Comparison of ENCODE assay signal across 27 cellular contexts in genomic region chr1:18166341-18166740, GRCh38. TPM values are rescaled to one million over a fixed set of nuclear protein-coding genes. Genes with fewer than 3 reads are reported as not detected.
DNase-seq lines count a peak whose midpoint lies in the region; ATAC-seq, FAIRE-seq and TF ChIP-seq lines count a peak whose summit lies in the region.
"Had no signal": no experiment of that assay in that cellular context is flagged by ENCODE, and none has a peak within 500 bp of the region (broad histone marks: within the 10 kb centered on the region; RNA-seq: fewer than 3 reads in every experiment).

No MANE protein-coding gene starts in this region.

- no peaks in the 10 kb centered on the region for H3K79me1 ChIP-seq in H1 (ENCODE audit: low read depth, low read length)

- peak; percentile 48 for ATAC-seq in Right ventricle myocardium superior (ENCODE audit: poor library complexity)
- no peak for ATAC-seq in activated T-cell treated with anti-CD3 and anti-CD28 coated beads, Interleukin-2, amount 50 U/mL, for 72 hours (replicated peaks in 1 of 2)

- no peak overlapping the region for H2BK120ac ChIP-seq in H1 (replicated peaks; ENCODE audit: low read depth, low read length)

- H4K8ac ChIP-seq in H1 (ENCODE audit: extremely low read depth, insufficient read depth, low read length), result no peak overlapping the region

- TF ChIP-seq CTCF in H1 (IDR thresholded peaks at IDR 0.05; ENCODE audit: control extremely low read depth in 1 of 3, insufficient read depth in 1 of 3, low read depth in 1 of 3, low read length in 3 of 3), result no peak

- H3K27ac ChIP-seq in H1 (ENCODE audit: low read depth, low read length) (no peak overlapping the region), temporal lobe (ENCODE audit: low read depth, low read length) (peak overlapping the region; percentile 17)
- H3K27ac ChIP-seq: SK-N-MC had no signal

- no peak overlapping the region for H2AFZ ChIP-seq in H1 (ENCODE audit: low read length)

- H2BK15ac ChIP-seq in H1 (ENCODE audit: low read length), result peak overlapping the region; percentile 13; the same call in 1 of the 2 replicates

- no peaks in the 10 kb centered on the region for H3K36me3 Mint-ChIP-seq in activated T-cell treated with anti-CD3 and anti-CD28 coated beads, Interleukin-2, amount 50 U/mL, for 72 hours (ENCODE audit: insufficient read depth in 2 of 2)
- H3K36me3 Mint-ChIP-seq in activated naive CD4-positive, alpha-beta T cell treated with anti-CD3 and anti-CD28 coated beads, Interleukin-2, amount 10 ng/mL, durations not matched to agents 7 days and 5 days, result no peaks in the 10 kb centered on the region
- H3K36me3 Mint-ChIP-seq: CD14-positive monocyte, IgD-negative memory B cell had no signal

- no peaks in the 10 kb centered on the region for H3K9me3 ChIP-seq in H1 (ENCODE audit: insufficient read depth in 2 of 2, low read depth in 1 of 2, low read length in 1 of 2)

- no peak overlapping the region for H3K27ac Mint-ChIP-seq in activated T-cell treated with anti-CD3 and anti-CD28 coated beads, Interleukin-2, amount 50 U/mL, for 72 hours
- H3K27ac Mint-ChIP-seq in activated naive CD4-positive, alpha-beta T cell treated with anti-CD3 and anti-CD28 coated beads, Interleukin-2, amount 10 ng/mL, durations not matched to agents 7 days and 5 days, result no peak overlapping the region
- H3K27ac Mint-ChIP-seq: IgD-negative memory B cell had no signal

- peak overlapping the region; percentile 17; the same call in 1 of the 2 replicates for H2AK5ac ChIP-seq in H1 (ENCODE audit: low read depth, low read length)

- H3K4me3 ChIP-seq in H1 (ENCODE audit: extremely low read depth in 1 of 4, insufficient read depth in 2 of 4, low read depth in 3 of 4, low read length in 4 of 4), result no peak overlapping the region
- H3K4me3 ChIP-seq: SK-N-MC had no signal

- H3K4me3 Mint-ChIP-seq in activated T-cell treated with anti-CD3 and anti-CD28 coated beads, Interleukin-2, amount 50 U/mL, for 72 hours, result no peak overlapping the region
- no peak overlapping the region for H3K4me3 Mint-ChIP-seq in activated naive CD4-positive, alpha-beta T cell treated with anti-CD3 and anti-CD28 coated beads, Interleukin-2, amount 10 ng/mL, durations not matched to agents 7 days and 5 days
- H3K4me3 Mint-ChIP-seq: CD14-positive monocyte, IgD-negative memory B cell had no signal

- no peaks in the 10 kb centered on the region for H3K79me2 ChIP-seq in H1 (ENCODE audit: control insufficient read depth in 1 of 2, insufficient read depth in 2 of 2, low read length in 2 of 2)

- no peak for DNase-seq in Right ventricle myocardium superior
- no peak for DNase-seq in cardiac septum (ENCODE audit: low spot score)
- DNase-seq in RPMI8226, result peak; percentile 40
- DNase-seq in H1 (ENCODE audit: low read depth in 1 of 2, low spot score in 2 of 2), result no peak
- DNase-seq in activated T-cell treated with anti-CD3 and anti-CD28 coated beads, Interleukin-2, amount 50 U/mL, for 72 hours, result no peak
- no peak for DNase-seq in DMS 273 (lab: John Stamatoyannopoulos, UW; ENCODE audit: unreplicated experiment)
- no peak for DNase-seq in activated naive CD4-positive, alpha-beta T cell treated with anti-CD3 and anti-CD28 coated beads, Interleukin-2, amount 10 ng/mL, durations not matched to agents 7 days and 5 days
- DNase-seq: 8988T, EL, GF-D8, Karpas-422, NCI-H1694, NCI-H2081, NCI-H2171, NCI-H345, NCI-H524, NCI-H82, SHP77 had no signal

- no peaks in the 10 kb centered on the region for H3K36me3 ChIP-seq in H1 (ENCODE audit: control insufficient read depth in 2 of 4, insufficient read depth in 4 of 4, low read length in 3 of 4)

- peak overlapping the region; percentile 72; the same call in 1 of the 2 replicates for H2BK20ac ChIP-seq in H1 (ENCODE audit: low read length)

- no peak for TF ChIP-seq RAD21 in H1 (IDR thresholded peaks at IDR 0.05 in 1 of 2, conservative IDR thresholded peaks at IDR 0.05 in 1 of 2; ENCODE audit: low read depth in 2 of 2, low read length in 2 of 2)

- no peak overlapping the region for H4K5ac ChIP-seq in H1 (ENCODE audit: insufficient read length, low read depth, low read length)

- H3K56ac ChIP-seq in H1 (replicated peaks; ENCODE audit: insufficient read length, low read depth, low read length), result no peak overlapping the region

- peaks cover 0 to 5% (median 2%) of the 10 kb centered on the region in 4 experiments; a peak in 3 of 7 replicates for H3K4me1 ChIP-seq in H1 (replicated peaks in 1 of 4; ENCODE audit: control insufficient read depth in 3 of 4, insufficient read depth in 4 of 4, low read length in 3 of 4)

- H3K4me1 Mint-ChIP-seq in activated T-cell treated with anti-CD3 and anti-CD28 coated beads, Interleukin-2, amount 50 U/mL, for 72 hours (ENCODE audit: low read depth), result no peaks in the 10 kb centered on the region
- H3K4me1 Mint-ChIP-seq in activated naive CD4-positive, alpha-beta T cell treated with anti-CD3 and anti-CD28 coated beads, Interleukin-2, amount 10 ng/mL, durations not matched to agents 7 days and 5 days, result no peaks in the 10 kb centered on the region
- H3K4me1 Mint-ChIP-seq: IgD-negative memory B cell had no signal

- H3K4me2 ChIP-seq in H1 (ENCODE audit: insufficient read depth in 1 of 2, low read depth in 2 of 2, low read length in 2 of 2), result no peak overlapping the region

- no peak overlapping the region for H3K23ac ChIP-seq in H1 (ENCODE audit: insufficient read length)

- H3K9me3 Mint-ChIP-seq in activated T-cell treated with anti-CD3 and anti-CD28 coated beads, Interleukin-2, amount 50 U/mL, for 72 hours, result no peaks in the 10 kb centered on the region
- no peaks in the 10 kb centered on the region for H3K9me3 Mint-ChIP-seq in activated naive CD4-positive, alpha-beta T cell treated with anti-CD3 and anti-CD28 coated beads, Interleukin-2, amount 10 ng/mL, durations not matched to agents 7 days and 5 days
- H3K9me3 Mint-ChIP-seq: CD14-positive monocyte, IgD-negative memory B cell had no signal

- 0 out of 2 replicates have a peak, but pooled peaks cover 1% of the 10 kb centered on the region for H3K23me2 ChIP-seq in H1 (ENCODE audit: low read depth, low read length)

- H4K20me1 ChIP-seq in H1 (replicated peaks in 1 of 2; ENCODE audit: control insufficient read depth in 1 of 2, insufficient read depth in 2 of 2, low read length in 2 of 2), result no peaks in the 10 kb centered on the region

- intact Hi-C loops in Right ventricle myocardium superior (cut with DNase I), result no loop called here
- intact Hi-C loops in cardiac septum (cut with DNase I), result no loop called here

- no peak overlapping the region for H3K9ac ChIP-seq in H1 (replicated peaks in 1 of 4; ENCODE audit: extremely low read depth in 1 of 4, low read depth in 3 of 4, low read length in 3 of 4)

- no peak overlapping the region for H2BK12ac ChIP-seq in H1 (ENCODE audit: low read depth, low read length)

- H3K4ac ChIP-seq in H1 (replicated peaks; ENCODE audit: insufficient read length, low read depth, low read length), result no peak overlapping the region

- no peak for TF ChIP-seq POLR2A in H1 (IDR thresholded peaks at IDR 0.05; ENCODE audit: control extremely low read depth in 1 of 2, low read depth in 2 of 2, low read length in 2 of 2)

- no peak overlapping the region for H4K91ac ChIP-seq in H1 (replicated peaks; ENCODE audit: insufficient read length, low read length)

- no peak overlapping the region for H3K18ac ChIP-seq in H1 (ENCODE audit: extremely low read depth, low read length)

- no peak overlapping the region for H2BK5ac ChIP-seq in H1 (ENCODE audit: low read depth, low read length)

- no peaks in the 10 kb centered on the region; a peak in 1 of 7 replicates for H3K27me3 ChIP-seq in H1 (replicated peaks in 1 of 4; ENCODE audit: control insufficient read depth in 3 of 4, extremely low read depth in 1 of 4, insufficient read depth in 3 of 4, low read length in 3 of 4)

- no peak for TF ChIP-seq EP300 in H1 (IDR thresholded peaks at IDR 0.05; ENCODE audit: borderline replicate concordance in 1 of 2, low read depth in 2 of 2, low read length in 2 of 2)

- CTCF ChIA-PET in H1 (lab: Charles Lee; ENCODE audit: partially characterized antibody), result interaction anchor here (0.8 to 1.3 kb wide), 3 partner anchors 9 to 431 kb away, joined by 4 to 5 read pairs (median 4); no protein-coding TSS in a partner anchor
- CTCF ChIA-PET in activated naive CD4-positive, alpha-beta T cell treated with anti-CD3 and anti-CD28 coated beads, Interleukin-2, amount 10 ng/mL, durations not matched to agents 7 days and 5 days (lab: Charles Lee), result no interaction called here

- peaks cover 9% of the 10 kb centered on the region for H3K27me3 Mint-ChIP-seq in activated T-cell treated with anti-CD3 and anti-CD28 coated beads, Interleukin-2, amount 50 U/mL, for 72 hours (ENCODE audit: low read depth)
- H3K27me3 Mint-ChIP-seq in activated naive CD4-positive, alpha-beta T cell treated with anti-CD3 and anti-CD28 coated beads, Interleukin-2, amount 10 ng/mL, durations not matched to agents 7 days and 5 days, result peaks cover 8% of the 10 kb centered on the region

- no peak for FAIRE-seq in H1 (lab: Jason Lieb, UNC)
- FAIRE-seq: D721Med, GM19239, RCC 7860 had no signal

- POLR2A ChIA-PET in H1 (lab: Charles Lee; ENCODE audit: partially characterized antibody), result no interaction called here

- no peak overlapping the region for H3K14ac ChIP-seq in H1 (ENCODE audit: insufficient read length)

- 82% methylated on average over 13 of the region's 13 CpGs; no CpG with 5 or more reads in 1 of the 2 experiments for WGBS in H1 (ENCODE audit: extremely low coverage in 1 of 2, insufficient coverage in 1 of 2, insufficient read length in 1 of 2, insufficient replicate concordance in 2 of 2, low coverage in 1 of 2, low lambda C conversion rate in 2 of 2, missing lambda C conversion rate in 1 of 2), 2 experiments

TF ChIP-seq in H1, 55 proteins besides CTCF, POLR2A, EP300 and RAD21 (continues in another document):
- no peak for TF ChIP-seq TEAD4 (IDR thresholded peaks at IDR 0.05; ENCODE audit: low read depth, low read length)
- TF ChIP-seq TBP (IDR thresholded peaks at IDR 0.05; ENCODE audit: low read depth, low read length), result no peak
- no peak for TF ChIP-seq SP4 (IDR thresholded peaks at IDR 0.05; ENCODE audit: low read length)
- no peak for TF ChIP-seq GABPA (IDR thresholded peaks at IDR 0.05; ENCODE audit: borderline replicate concordance, insufficient read depth, low read length)
- no peak for TF ChIP-seq POU5F1 (IDR thresholded peaks at IDR 0.05; ENCODE audit: low read depth, low read length)

RNA-seq across cellular contexts. Expression of gene IGSF21, which starts 58.7 kb away (rescaled TPM):
- total RNA-seq in Right ventricle myocardium superior (0.89 TPM), cardiac septum (1.00 TPM), temporal lobe (32.0 TPM)
- total RNA-seq in H1 (2021; fragmentation: NEBNext Ultra II Directional; extraction: Animal tissue kit (Norgen Biotek cat#: 25700)), result 28.5 and 29.1 TPM in 2 replicates
- 22.5 and 37.6 TPM in 2 replicates for polyA plus RNA-seq in H1 (2011; rRNA removed)
- 13.3 TPM for polyA plus RNA-seq in H1 (2011; cell fraction: cytosol; rRNA removed)
- polyA plus RNA-seq in H1 (2011; cell fraction: nucleus; rRNA removed), result 27.6 TPM
- polyA plus RNA-seq in H1 (2012, experiment 1 of 2), result 15.1 to 20.1 TPM (median 18.1 TPM) in 4 replicates
- polyA plus RNA-seq in H1 (2012, experiment 2 of 2), result 14.3 TPM
- 31.3 TPM for polyA plus RNA-seq in H1 (2013, experiment 1 of 2)
- polyA plus RNA-seq in H1 (2013, experiment 2 of 2), result 36.2 TPM
- 12.0 and 17.4 TPM in 2 replicates for polyA minus RNA-seq in H1 (2011; rRNA and poly(A)+ RNA removed)
- 19.3 TPM for polyA minus RNA-seq in H1 (2011; cell fraction: cytosol; rRNA and poly(A)+ RNA removed)
- polyA minus RNA-seq in H1 (2011; cell fraction: nucleus; rRNA and poly(A)+ RNA removed), result 14.6 TPM
- not detected for total RNA-seq in activated T-cell treated with anti-CD3 and anti-CD28 coated beads, Interleukin-2, amount 50 U/mL, for 72 hours
- total RNA-seq: H4, MCF 10A had no signal
- polyA plus RNA-seq: CD14-positive monocyte, IgD-negative memory B cell had no signal

Comparison
In these comparisons a context has a peak if more than half of its experiments do, and no peak if none do; other contexts are left out.
1. RNA of gene IGSF21, which starts 58.7 kb away (total RNA-seq): 32.0 TPM in temporal lobe (single experiment) and 28.5 to 29.1 TPM in H1; 1.00 TPM in cardiac septum (single experiment), 0.89 TPM in Right ventricle myocardium superior (single experiment) and not detected in activated T-cell treated with anti-CD3 and anti-CD28 coated beads, Interleukin-2, amount 50 U/mL, for 72 hours; every median in the first group is over 10 times any median in the second.